In the genomic region with DNA sequence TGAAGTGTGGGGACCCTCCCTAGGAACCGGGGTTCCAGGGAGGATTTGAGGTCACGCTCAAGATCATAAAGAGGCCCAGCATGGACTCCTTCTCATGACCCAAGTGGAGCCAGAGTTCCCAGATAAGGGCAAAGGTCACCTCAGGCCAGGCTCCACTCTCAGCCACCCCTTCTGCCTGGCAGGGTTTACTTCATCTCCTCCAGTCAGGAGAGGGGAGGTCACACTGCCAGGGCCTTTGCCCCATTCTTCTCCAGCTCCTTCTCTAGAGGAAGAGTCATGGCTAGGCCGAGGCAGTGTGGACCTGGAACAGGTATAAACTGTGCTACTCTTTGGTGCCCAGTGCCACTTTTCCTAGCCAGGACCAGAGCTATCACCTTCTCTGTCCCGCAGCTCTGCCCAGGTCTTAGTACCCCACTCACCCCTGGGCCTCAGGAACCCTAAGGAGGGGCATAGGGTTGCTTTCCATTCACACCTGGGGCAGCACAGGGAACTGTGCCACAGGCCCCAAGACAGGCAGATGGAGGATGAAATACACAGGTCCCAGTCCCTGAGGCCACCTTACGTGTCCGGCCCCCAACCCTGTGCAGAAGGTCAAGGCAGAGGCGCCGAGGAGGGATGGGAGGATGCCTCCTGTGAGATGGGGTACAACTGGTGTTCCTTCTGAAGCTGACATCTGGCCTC, we compare ENCODE assay signal across 1 cellular context.
TF ChIP-seq lines count a peak whose summit lies in the region.

No MANE protein-coding gene starts in this region.

TF ChIP-seq in HepG2, 621 proteins besides CTCF, POLR2A, EP300 and RAD21 (continues in another document):
- no peak for TF ChIP-seq TCF12 (IDR thresholded peaks at IDR 0.05)
- TF ChIP-seq TCF12 (CRISPR knock-in tag; IDR thresholded peaks at IDR 0.05) = no peak
- TF ChIP-seq, protein P1, sequence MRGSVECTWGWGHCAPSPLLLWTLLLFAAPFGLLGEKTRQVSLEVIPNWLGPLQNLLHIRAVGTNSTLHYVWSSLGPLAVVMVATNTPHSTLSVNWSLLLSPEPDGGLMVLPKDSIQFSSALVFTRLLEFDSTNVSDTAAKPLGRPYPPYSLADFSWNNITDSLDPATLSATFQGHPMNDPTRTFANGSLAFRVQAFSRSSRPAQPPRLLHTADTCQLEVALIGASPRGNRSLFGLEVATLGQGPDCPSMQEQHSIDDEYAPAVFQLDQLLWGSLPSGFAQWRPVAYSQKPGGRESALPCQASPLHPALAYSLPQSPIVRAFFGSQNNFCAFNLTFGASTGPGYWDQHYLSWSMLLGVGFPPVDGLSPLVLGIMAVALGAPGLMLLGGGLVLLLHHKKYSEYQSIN (CRISPR knock-in tag; IDR thresholded peaks at IDR 0.05; ENCODE audit: borderline replicate concordance) = no peak
- TF ChIP-seq FOXA3 (CRISPR knock-in tag; IDR thresholded peaks at IDR 0.05) = no peak
- no peak for TF ChIP-seq SOX13 (IDR thresholded peaks at IDR 0.05)
- TF ChIP-seq SOX13 (CRISPR knock-in tag; conservative IDR thresholded peaks at IDR 0.05 in 1 of 2, IDR thresholded peaks at IDR 0.05 in 1 of 2) = no peak
- TF ChIP-seq RFX3 (CRISPR knock-in tag; IDR thresholded peaks at IDR 0.05) = no peak
- TF ChIP-seq ZNF264 (CRISPR knock-in tag; IDR thresholded peaks at IDR 0.05) = 0 out of 2 replicates have a peak, but pooled peaks have one; percentile 31
- TF ChIP-seq, protein P2, sequence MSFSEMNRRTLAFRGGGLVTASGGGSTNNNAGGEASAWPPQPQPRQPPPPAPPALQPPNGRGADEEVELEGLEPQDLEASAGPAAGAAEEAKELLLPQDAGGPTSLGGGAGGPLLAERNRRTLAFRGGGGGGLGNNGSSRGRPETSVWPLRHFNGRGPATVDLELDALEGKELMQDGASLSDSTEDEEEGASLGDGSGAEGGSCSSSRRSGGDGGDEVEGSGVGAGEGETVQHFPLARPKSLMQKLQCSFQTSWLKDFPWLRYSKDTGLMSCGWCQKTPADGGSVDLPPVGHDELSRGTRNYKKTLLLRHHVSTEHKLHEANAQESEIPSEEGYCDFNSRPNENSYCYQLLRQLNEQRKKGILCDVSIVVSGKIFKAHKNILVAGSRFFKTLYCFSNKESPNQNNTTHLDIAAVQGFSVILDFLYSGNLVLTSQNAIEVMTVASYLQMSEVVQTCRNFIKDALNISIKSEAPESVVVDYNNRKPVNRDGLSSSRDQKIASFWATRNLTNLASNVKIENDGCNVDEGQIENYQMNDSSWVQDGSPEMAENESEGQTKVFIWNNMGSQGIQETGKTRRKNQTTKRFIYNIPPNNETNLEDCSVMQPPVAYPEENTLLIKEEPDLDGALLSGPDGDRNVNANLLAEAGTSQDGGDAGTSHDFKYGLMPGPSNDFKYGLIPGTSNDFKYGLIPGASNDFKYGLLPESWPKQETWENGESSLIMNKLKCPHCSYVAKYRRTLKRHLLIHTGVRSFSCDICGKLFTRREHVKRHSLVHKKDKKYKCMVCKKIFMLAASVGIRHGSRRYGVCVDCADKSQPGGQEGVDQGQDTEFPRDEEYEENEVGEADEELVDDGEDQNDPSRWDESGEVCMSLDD (CRISPR knock-in tag; IDR thresholded peaks at IDR 0.05; ENCODE audit: borderline replicate concordance) = 0 out of 2 replicates have a peak, but pooled peaks have one; percentile 28
- TF ChIP-seq ZNF546 (CRISPR knock-in tag; conservative IDR thresholded peaks at IDR 0.05) = no peak
- 0 out of 2 replicates have a peak, but pooled peaks have one; percentile 31 for TF ChIP-seq ZMAT3 (CRISPR knock-in tag; conservative IDR thresholded peaks at IDR 0.05)
- 0 out of 2 replicates have a peak, but pooled peaks have one; percentile 2 for TF ChIP-seq TAF1 (CRISPR knock-in tag; IDR thresholded peaks at IDR 0.05)
- TF ChIP-seq ZNF496 (CRISPR knock-in tag; IDR thresholded peaks at IDR 0.05; ENCODE audit: insufficient replicate concordance) = no peak
- TF ChIP-seq TBX2 (CRISPR knock-in tag; IDR thresholded peaks at IDR 0.05; ENCODE audit: borderline replicate concordance) = no peak
- TF ChIP-seq ZNF891 (CRISPR knock-in tag; IDR thresholded peaks at IDR 0.05) = no peak
- TF ChIP-seq, protein P3, sequence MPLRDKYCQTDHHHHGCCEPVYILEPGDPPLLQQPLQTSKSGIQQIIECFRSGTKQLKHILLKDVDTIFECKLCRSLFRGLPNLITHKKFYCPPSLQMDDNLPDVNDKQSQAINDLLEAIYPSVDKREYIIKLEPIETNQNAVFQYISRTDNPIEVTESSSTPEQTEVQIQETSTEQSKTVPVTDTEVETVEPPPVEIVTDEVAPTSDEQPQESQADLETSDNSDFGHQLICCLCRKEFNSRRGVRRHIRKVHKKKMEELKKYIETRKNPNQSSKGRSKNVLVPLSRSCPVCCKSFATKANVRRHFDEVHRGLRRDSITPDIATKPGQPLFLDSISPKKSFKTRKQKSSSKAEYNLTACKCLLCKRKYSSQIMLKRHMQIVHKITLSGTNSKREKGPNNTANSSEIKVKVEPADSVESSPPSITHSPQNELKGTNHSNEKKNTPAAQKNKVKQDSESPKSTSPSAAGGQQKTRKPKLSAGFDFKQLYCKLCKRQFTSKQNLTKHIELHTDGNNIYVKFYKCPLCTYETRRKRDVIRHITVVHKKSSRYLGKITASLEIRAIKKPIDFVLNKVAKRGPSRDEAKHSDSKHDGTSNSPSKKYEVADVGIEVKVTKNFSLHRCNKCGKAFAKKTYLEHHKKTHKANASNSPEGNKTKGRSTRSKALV (CRISPR knock-in tag; IDR thresholded peaks at IDR 0.05) = no peak; the same call in 1 of the 2 replicates
- 0 out of 2 replicates have a peak, but pooled peaks have one; percentile 46 for TF ChIP-seq ZNF746 (CRISPR knock-in tag; IDR thresholded peaks at IDR 0.05)
- no peak for TF ChIP-seq TOE1 (CRISPR knock-in tag; IDR thresholded peaks at IDR 0.05)
- TF ChIP-seq, protein P4, sequence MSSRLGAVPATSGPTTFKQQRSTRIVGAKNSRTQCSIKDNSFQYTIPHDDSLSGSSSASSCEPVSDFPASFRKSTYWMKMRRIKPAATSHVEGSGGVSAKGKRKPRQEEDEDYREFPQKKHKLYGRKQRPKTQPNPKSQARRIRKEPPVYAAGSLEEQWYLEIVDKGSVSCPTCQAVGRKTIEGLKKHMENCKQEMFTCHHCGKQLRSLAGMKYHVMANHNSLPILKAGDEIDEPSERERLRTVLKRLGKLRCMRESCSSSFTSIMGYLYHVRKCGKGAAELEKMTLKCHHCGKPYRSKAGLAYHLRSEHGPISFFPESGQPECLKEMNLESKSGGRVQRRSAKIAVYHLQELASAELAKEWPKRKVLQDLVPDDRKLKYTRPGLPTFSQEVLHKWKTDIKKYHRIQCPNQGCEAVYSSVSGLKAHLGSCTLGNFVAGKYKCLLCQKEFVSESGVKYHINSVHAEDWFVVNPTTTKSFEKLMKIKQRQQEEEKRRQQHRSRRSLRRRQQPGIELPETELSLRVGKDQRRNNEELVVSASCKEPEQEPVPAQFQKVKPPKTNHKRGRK (CRISPR knock-in tag; IDR thresholded peaks at IDR 0.05) = 0 out of 2 replicates have a peak, but pooled peaks have one; percentile 25
- no peak for TF ChIP-seq HES4 (CRISPR knock-in tag; IDR thresholded peaks at IDR 0.05; ENCODE audit: borderline replicate concordance)
- no peak for TF ChIP-seq SNRNP70 (IDR thresholded peaks at IDR 0.05; ENCODE audit: low read depth, low read length)
- no peak for TF ChIP-seq RFXAP (CRISPR knock-in tag; IDR thresholded peaks at IDR 0.05; ENCODE audit: borderline replicate concordance)
- TF ChIP-seq, protein P5, sequence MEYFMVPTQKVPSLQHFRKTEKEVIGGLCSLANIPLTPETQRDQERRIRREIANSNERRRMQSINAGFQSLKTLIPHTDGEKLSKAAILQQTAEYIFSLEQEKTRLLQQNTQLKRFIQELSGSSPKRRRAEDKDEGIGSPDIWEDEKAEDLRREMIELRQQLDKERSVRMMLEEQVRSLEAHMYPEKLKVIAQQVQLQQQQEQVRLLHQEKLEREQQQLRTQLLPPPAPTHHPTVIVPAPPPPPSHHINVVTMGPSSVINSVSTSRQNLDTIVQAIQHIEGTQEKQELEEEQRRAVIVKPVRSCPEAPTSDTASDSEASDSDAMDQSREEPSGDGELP (IDR thresholded peaks at IDR 0.05; ENCODE audit: borderline replicate concordance, low read depth) = no peak
- TF ChIP-seq, protein P6, sequence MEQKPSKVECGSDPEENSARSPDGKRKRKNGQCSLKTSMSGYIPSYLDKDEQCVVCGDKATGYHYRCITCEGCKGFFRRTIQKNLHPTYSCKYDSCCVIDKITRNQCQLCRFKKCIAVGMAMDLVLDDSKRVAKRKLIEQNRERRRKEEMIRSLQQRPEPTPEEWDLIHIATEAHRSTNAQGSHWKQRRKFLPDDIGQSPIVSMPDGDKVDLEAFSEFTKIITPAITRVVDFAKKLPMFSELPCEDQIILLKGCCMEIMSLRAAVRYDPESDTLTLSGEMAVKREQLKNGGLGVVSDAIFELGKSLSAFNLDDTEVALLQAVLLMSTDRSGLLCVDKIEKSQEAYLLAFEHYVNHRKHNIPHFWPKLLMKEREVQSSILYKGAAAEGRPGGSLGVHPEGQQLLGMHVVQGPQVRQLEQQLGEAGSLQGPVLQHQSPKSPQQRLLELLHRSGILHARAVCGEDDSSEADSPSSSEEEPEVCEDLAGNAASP (CRISPR knock-in tag; IDR thresholded peaks at IDR 0.05; ENCODE audit: borderline replicate concordance) = peak; percentile 53; the same call in 1 of the 2 replicates
- TF ChIP-seq MEIS1 (CRISPR knock-in tag; IDR thresholded peaks at IDR 0.05; ENCODE audit: borderline replicate concordance) = no peak
- TF ChIP-seq, protein P7, sequence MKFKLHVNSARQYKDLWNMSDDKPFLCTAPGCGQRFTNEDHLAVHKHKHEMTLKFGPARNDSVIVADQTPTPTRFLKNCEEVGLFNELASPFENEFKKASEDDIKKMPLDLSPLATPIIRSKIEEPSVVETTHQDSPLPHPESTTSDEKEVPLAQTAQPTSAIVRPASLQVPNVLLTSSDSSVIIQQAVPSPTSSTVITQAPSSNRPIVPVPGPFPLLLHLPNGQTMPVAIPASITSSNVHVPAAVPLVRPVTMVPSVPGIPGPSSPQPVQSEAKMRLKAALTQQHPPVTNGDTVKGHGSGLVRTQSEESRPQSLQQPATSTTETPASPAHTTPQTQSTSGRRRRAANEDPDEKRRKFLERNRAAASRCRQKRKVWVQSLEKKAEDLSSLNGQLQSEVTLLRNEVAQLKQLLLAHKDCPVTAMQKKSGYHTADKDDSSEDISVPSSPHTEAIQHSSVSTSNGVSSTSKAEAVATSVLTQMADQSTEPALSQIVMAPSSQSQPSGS (CRISPR knock-in tag; IDR thresholded peaks at IDR 0.05) = peak; percentile 22; the same call in 1 of the 2 replicates
- TF ChIP-seq ZNF790 (CRISPR knock-in tag; IDR thresholded peaks at IDR 0.05; ENCODE audit: borderline replicate concordance) = no peak
- no peak for TF ChIP-seq ZNF354B (CRISPR knock-in tag; IDR thresholded peaks at IDR 0.05)
- no peak for TF ChIP-seq SCMH1 (CRISPR knock-in tag; IDR thresholded peaks at IDR 0.05; ENCODE audit: borderline replicate concordance)
- TF ChIP-seq NCOA2 (CRISPR knock-in tag; IDR thresholded peaks at IDR 0.05) = peak; percentile 12; the same call in 1 of the 2 replicates
- TF ChIP-seq, protein P8, sequence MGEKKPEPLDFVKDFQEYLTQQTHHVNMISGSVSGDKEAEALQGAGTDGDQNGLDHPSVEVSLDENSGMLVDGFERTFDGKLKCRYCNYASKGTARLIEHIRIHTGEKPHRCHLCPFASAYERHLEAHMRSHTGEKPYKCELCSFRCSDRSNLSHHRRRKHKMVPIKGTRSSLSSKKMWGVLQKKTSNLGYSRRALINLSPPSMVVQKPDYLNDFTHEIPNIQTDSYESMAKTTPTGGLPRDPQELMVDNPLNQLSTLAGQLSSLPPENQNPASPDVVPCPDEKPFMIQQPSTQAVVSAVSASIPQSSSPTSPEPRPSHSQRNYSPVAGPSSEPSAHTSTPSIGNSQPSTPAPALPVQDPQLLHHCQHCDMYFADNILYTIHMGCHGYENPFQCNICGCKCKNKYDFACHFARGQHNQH (CRISPR knock-in tag; IDR thresholded peaks at IDR 0.05) = no peak
- 0 out of 2 replicates have a peak, but pooled peaks have one; percentile 43 for TF ChIP-seq PHF21A (CRISPR knock-in tag; IDR thresholded peaks at IDR 0.05)
- no peak for TF ChIP-seq PCBP1 (IDR thresholded peaks at IDR 0.05; ENCODE audit: borderline replicate concordance, low read depth, low read length)
- no peak for TF ChIP-seq TEAD3 (CRISPR knock-in tag; optimal IDR thresholded peaks at IDR 0.05; ENCODE audit: borderline replicate concordance)
- TF ChIP-seq ZSCAN20 (CRISPR knock-in tag; IDR thresholded peaks at IDR 0.05; ENCODE audit: borderline replicate concordance) = 0 out of 2 replicates have a peak, but pooled peaks have one; percentile 32
- TF ChIP-seq GATAD2A (CRISPR knock-in tag; IDR thresholded peaks at IDR 0.05) = no peak
- TF ChIP-seq, protein P9, sequence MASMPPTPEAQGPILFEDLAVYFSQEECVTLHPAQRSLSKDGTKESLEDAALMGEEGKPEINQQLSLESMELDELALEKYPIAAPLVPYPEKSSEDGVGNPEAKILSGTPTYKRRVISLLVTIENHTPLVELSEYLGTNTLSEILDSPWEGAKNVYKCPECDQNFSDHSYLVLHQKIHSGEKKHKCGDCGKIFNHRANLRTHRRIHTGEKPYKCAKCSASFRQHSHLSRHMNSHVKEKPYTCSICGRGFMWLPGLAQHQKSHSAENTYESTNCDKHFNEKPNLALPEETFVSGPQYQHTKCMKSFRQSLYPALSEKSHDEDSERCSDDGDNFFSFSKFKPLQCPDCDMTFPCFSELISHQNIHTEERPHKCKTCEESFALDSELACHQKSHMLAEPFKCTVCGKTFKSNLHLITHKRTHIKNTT (CRISPR knock-in tag; IDR thresholded peaks at IDR 0.05) = 0 out of 2 replicates have a peak, but pooled peaks have one; percentile 64
- TF ChIP-seq KLF16 (CRISPR knock-in tag; IDR thresholded peaks at IDR 0.05) = 0 out of 4 replicates have a peak, but pooled peaks of 1 of the 2 experiments have one; percentile 5
- TF ChIP-seq GPN1 (CRISPR knock-in tag; IDR thresholded peaks at IDR 0.05; ENCODE audit: borderline replicate concordance) = no peak
- no peak for TF ChIP-seq CCAR2 (optimal IDR thresholded peaks at IDR 0.05; ENCODE audit: low read depth, low read length)
- peak; percentile 46; the same call in 1 of the 2 replicates for TF ChIP-seq ARID2 (CRISPR knock-in tag; IDR thresholded peaks at IDR 0.05; ENCODE audit: borderline replicate concordance)
- TF ChIP-seq ZNF225 (CRISPR knock-in tag; IDR thresholded peaks at IDR 0.05) = peak; percentile 57; the same call in 1 of the 2 replicates
- TF ChIP-seq ZNF816 (CRISPR knock-in tag; IDR thresholded peaks at IDR 0.05; ENCODE audit: borderline replicate concordance) = no peak
- TF ChIP-seq NR2F1 (CRISPR knock-in tag; IDR thresholded peaks at IDR 0.05) = 0 out of 4 replicates have a peak, but pooled peaks of 1 of the 2 experiments have one; percentile 2
- no peak for TF ChIP-seq ZNF160 (CRISPR knock-in tag; IDR thresholded peaks at IDR 0.05)
- no peak for TF ChIP-seq HMG20A (CRISPR knock-in tag; IDR thresholded peaks at IDR 0.05; ENCODE audit: borderline replicate concordance)
- TF ChIP-seq ZSCAN21 (CRISPR knock-in tag; IDR thresholded peaks at IDR 0.05; ENCODE audit: borderline replicate concordance) = no peak
- TF ChIP-seq, protein P10, sequence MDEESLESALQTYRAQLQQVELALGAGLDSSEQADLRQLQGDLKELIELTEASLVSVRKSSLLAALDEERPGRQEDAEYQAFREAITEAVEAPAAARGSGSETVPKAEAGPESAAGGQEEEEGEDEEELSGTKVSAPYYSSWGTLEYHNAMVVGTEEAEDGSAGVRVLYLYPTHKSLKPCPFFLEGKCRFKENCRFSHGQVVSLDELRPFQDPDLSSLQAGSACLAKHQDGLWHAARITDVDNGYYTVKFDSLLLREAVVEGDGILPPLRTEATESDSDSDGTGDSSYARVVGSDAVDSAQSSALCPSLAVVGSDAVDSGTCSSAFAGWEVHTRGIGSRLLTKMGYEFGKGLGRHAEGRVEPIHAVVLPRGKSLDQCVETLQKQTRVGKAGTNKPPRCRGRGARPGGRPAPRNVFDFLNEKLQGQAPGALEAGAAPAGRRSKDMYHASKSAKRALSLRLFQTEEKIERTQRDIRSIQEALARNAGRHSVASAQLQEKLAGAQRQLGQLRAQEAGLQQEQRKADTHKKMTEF (CRISPR knock-in tag; IDR thresholded peaks at IDR 0.05) = 0 out of 2 replicates have a peak, but pooled peaks have one; percentile 6
- TF ChIP-seq MIER2 (CRISPR knock-in tag; IDR thresholded peaks at IDR 0.05) = no peak
